Comparison of ENCODE assay signal across 29 cellular contexts in the genomic region with DNA sequence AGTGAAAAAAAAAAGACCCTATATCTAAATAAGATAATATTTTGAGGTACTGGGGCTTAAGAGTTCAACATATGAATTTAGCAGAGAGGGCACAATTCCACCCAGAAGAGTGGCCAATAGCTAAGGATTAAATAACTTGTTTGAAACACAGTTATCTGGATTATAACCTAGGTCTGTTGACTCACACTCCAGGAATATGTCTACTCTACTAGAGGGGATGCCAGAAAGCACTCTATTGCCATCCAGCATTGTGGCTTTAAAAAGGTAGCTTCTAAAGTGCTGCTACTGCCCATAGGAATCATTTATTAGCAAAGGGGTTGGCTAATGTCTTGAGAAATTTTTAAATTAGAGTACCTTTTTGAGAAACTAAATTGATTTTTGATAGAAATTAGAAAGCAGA.
DNase-seq lines count a peak whose midpoint lies in the region; ATAC-seq and TF ChIP-seq lines count a peak whose summit lies in the region.
"Had no signal": no experiment of that assay in that cellular context is flagged by ENCODE, and none has a peak within 500 bp of the region (broad histone marks: within the 10 kb centered on the region; RNA-seq: fewer than 3 reads in every experiment).

No MANE protein-coding gene starts in this region.

- no peaks in the 10 kb centered on the region for H3K36me3 ChIP-seq in heart left ventricle
- no peaks in the 10 kb centered on the region for H3K36me3 ChIP-seq in left ventricle myocardium inferior
- H3K36me3 ChIP-seq: BE2C; BLaER1; BLaER1 treated with 17β-estradiol and CSF1 and Interleukin-3, amounts not matched to agents 10 nM and 100 nM had no signal

- H3K27me3 ChIP-seq in heart left ventricle (no peaks in the 10 kb centered on the region), left ventricle myocardium inferior (ENCODE audit: low read depth) (no peaks in the 10 kb centered on the region)
- H3K27me3 ChIP-seq: BE2C; BLaER1; BLaER1 treated with 17β-estradiol and CSF1 and Interleukin-3, amounts not matched to agents 10 nM and 100 nM had no signal

- H3K4me1 ChIP-seq in heart left ventricle: peaks cover 0 to 21% (median 0%) of the 10 kb centered on the region in 12 donors
- peaks cover 26% of the 10 kb centered on the region for H3K4me1 ChIP-seq in left ventricle myocardium inferior
- H3K4me1 ChIP-seq: A549; BE2C; BLaER1; BLaER1 treated with 17β-estradiol and CSF1 and Interleukin-3, amounts not matched to agents 10 nM and 100 nM; Caco-2 had no signal

- no peaks in the 10 kb centered on the region for H3K9me3 ChIP-seq in heart left ventricle
- H3K9me3 ChIP-seq in left ventricle myocardium inferior (replicated peaks): no peaks in the 10 kb centered on the region
- H3K9me3 ChIP-seq: A549; BE2C; BLaER1; BLaER1 treated with 17β-estradiol and CSF1 and Interleukin-3, amounts not matched to agents 10 nM and 100 nM; Caco-2 had no signal

- TF ChIP-seq CTCF in heart left ventricle (IDR thresholded peaks at IDR 0.05) (no peak), left ventricle myocardium inferior (IDR thresholded peaks at IDR 0.05; ENCODE audit: borderline replicate concordance) (no peak)

- H3K4me3 ChIP-seq in heart left ventricle (no peak overlapping the region), left ventricle myocardium inferior (no peak overlapping the region)
- H3K4me3 ChIP-seq: A549; BLaER1; BLaER1 treated with 17β-estradiol and CSF1 and Interleukin-3, amounts not matched to agents 10 nM and 100 nM had no signal

- H3K27ac ChIP-seq in heart left ventricle (no peak overlapping the region), left ventricle myocardium inferior (replicated peaks) (no peak overlapping the region)
- H3K27ac ChIP-seq: 22Rv1; A549; BLaER1; BLaER1 treated with 17β-estradiol and CSF1 and Interleukin-3, amounts not matched to agents 10 nM and 100 nM; C4-2B had no signal

- ATAC-seq in heart left ventricle (peak in 3 of 4 donors; percentile 49 to 60 (median 50)), Right ventricle myocardium inferior (no peak), left ventricle myocardium superior (peak; percentile 54)
- ATAC-seq: A549; CD8-positive, alpha-beta T cell had no signal

- intact Hi-C loops in heart left ventricle (cut with DNase I) (no loop called here), Right ventricle myocardium inferior (cut with DNase I) (no loop called here), left ventricle myocardium superior (cut with micrococcal nuclease) (no loop called here), left ventricle myocardium inferior (cut with micrococcal nuclease) (no loop called here)

- DNase-seq in heart left ventricle: no peak
- no peak for DNase-seq in Right ventricle myocardium inferior (ENCODE audit: missing footprints)
- no peak for DNase-seq in left ventricle myocardium superior
- DNase-seq in left ventricle myocardium inferior: no peak
- DNase-seq: 8988T; ACHN; AML-193; BE2C; C1 segment of cervical spinal cord; Caco-2; Calu3; CD4-positive, alpha-beta memory T cell; CD4-positive, alpha-beta T cell; CD4-positive, CD25-positive, alpha-beta regulatory T cell; CD8-positive, alpha-beta memory T cell; CD8-positive, alpha-beta T cell; COR-L47; DMS 273 treated with DMSO at 0.1 percent for 48 hours; DMS153; DMS53; DMS79; DMS79 treated with DMSO at 0.1 percent for 48 hours; DND-41; EL had no signal

- no peak for TF ChIP-seq POLR2A in heart left ventricle (IDR thresholded peaks at IDR 0.05)
